Comparison of ENCODE assay signal across 1 cellular context in the genomic region with DNA sequence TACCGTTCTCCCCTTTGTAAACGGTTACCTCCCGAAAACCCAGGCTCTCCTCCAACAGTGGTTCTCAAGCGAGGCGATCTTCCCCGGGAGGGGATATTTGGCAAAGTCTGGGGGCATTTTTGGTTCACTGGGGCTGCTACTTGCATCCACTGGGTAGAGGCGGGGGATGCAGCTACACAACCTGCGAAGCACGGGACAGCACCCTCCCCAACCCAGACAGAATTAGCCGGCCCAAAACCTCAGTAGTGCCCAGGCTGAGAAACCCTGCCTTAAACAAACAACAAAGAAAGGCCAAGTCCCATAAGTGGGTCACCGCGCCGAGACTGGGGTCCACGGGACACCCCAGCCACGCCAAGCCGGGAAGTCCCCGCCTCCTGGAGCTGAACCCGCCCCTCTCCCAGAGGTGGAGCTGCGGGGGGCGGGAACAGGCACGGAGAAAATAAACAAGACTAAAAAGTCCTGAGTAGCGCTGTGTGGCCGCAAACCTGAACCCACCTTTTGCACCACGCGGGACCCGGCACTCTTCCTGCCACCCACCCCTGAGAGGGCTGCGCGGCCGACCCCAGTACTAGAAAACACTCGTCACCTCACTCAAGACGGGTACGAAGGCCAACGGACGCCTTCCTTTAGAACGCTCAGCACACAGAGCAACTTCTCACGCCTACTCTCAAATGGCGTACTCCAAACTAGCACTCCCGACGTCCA.
TF ChIP-seq lines count a peak whose summit lies in the region.

No MANE protein-coding gene starts in this region.

TF ChIP-seq in GM12878, 131 proteins besides CTCF, POLR2A, EP300 and RAD21 (continued from another document):
- TF ChIP-seq ASH2L (IDR thresholded peaks at IDR 0.05; ENCODE audit: borderline replicate concordance, low read depth), result 0 out of 2 replicates have a peak, but pooled peaks have one; percentile 4
